13 cellular contexts compared by ENCODE assay signal in genomic region chr10:11454958-11455566, GRCh38.
DNase-seq lines count a peak whose midpoint lies in the region; ATAC-seq and TF ChIP-seq lines count a peak whose summit lies in the region.
"Had no signal": no experiment of that assay in that cellular context is flagged by ENCODE, and none has a peak within 500 bp of the region (broad histone marks: within the 10 kb centered on the region; RNA-seq: fewer than 3 reads in every experiment).

No MANE protein-coding gene starts in this region.

- peak; percentile 33 for ATAC-seq in T-helper 17 cell

- H3K36me3 Mint-ChIP-seq in T-helper 17 cell (ENCODE audit: low read depth) (no peaks in the 10 kb centered on the region), glutamatergic neuron (ENCODE audit: unreplicated experiment) (peaks cover 5% of the 10 kb centered on the region)
- H3K36me3 Mint-ChIP-seq: activated naive CD4-positive, alpha-beta T cell treated with anti-CD3 and anti-CD28 coated beads, Interleukin-2, amount 50 U/mL, for 24 hours had no signal

- no peaks in the 10 kb centered on the region for H3K27me3 Mint-ChIP-seq in T-helper 17 cell
- H3K27me3 Mint-ChIP-seq in glutamatergic neuron (ENCODE audit: unreplicated experiment) = peaks cover 2% of the 10 kb centered on the region
- H3K27me3 Mint-ChIP-seq: activated naive CD4-positive, alpha-beta T cell treated with anti-CD3 and anti-CD28 coated beads, Interleukin-2, amount 50 U/mL, for 24 hours had no signal

- no peak overlapping the region for H3K4me3 Mint-ChIP-seq in T-helper 17 cell
- H3K4me3 Mint-ChIP-seq in glutamatergic neuron (ENCODE audit: unreplicated experiment) = no peak overlapping the region
- H3K4me3 Mint-ChIP-seq: activated naive CD4-positive, alpha-beta T cell treated with anti-CD3 and anti-CD28 coated beads, Interleukin-2, amount 50 U/mL, for 24 hours; central memory CD8-positive, alpha-beta T cell had no signal

- H3K27ac Mint-ChIP-seq in T-helper 17 cell (no peak overlapping the region), glutamatergic neuron (ENCODE audit: unreplicated experiment) (no peak overlapping the region)
- H3K27ac Mint-ChIP-seq: activated naive CD4-positive, alpha-beta T cell treated with anti-CD3 and anti-CD28 coated beads, Interleukin-2, amount 50 U/mL, for 24 hours had no signal

- H3K4me1 Mint-ChIP-seq in T-helper 17 cell = peaks cover 8% of the 10 kb centered on the region
- no peaks in the 10 kb centered on the region for H3K4me1 Mint-ChIP-seq in glutamatergic neuron (ENCODE audit: low read depth, unreplicated experiment)
- H3K4me1 Mint-ChIP-seq: central memory CD8-positive, alpha-beta T cell had no signal

- H3K9me3 ChIP-seq in T-helper 17 cell (ENCODE audit: control insufficient read depth, low read length, poor library complexity, severe bottlenecking) = no peaks in the 10 kb centered on the region

- peaks cover 1% of the 10 kb centered on the region for H3K9me3 Mint-ChIP-seq in glutamatergic neuron (ENCODE audit: unreplicated experiment)
- H3K9me3 Mint-ChIP-seq: activated naive CD4-positive, alpha-beta T cell treated with anti-CD3 and anti-CD28 coated beads, Interleukin-2, amount 50 U/mL, for 24 hours; central memory CD8-positive, alpha-beta T cell had no signal

- H3K27ac ChIP-seq in 22Rv1 = no peak overlapping the region

- DNase-seq in T-helper 17 cell (no peak), glutamatergic neuron (no peak), NCI-H2029 treated with DMSO at 0.1 percent for 48 hours (lab: John Stamatoyannopoulos, UW) (no peak), midbrain (lab: John Stamatoyannopoulos, UW) (no peak), HCEC 1CT (no peak)
- no peak for DNase-seq in activated naive CD4-positive, alpha-beta T cell (lab: John Stamatoyannopoulos, UW)
- DNase-seq: NCI-H748 treated with DMSO at 0.1 percent for 48 hours; SHP77; stimulated activated CD8-positive, alpha-beta memory T cell treated with anti-CD3 and anti-CD28 coated beads, Interleukin-4, amount 100 ng/mL, for 48 hours had no signal

- peak; percentile 15; the same call in 1 of the 2 replicates for TF ChIP-seq CTCF in 22Rv1 (IDR thresholded peaks at IDR 0.05)
- peak; percentile 35; the same call in 1 of the 2 replicates for TF ChIP-seq CTCF in GM12874 (IDR thresholded peaks at IDR 0.05; ENCODE audit: insufficient read depth, low read depth, low read length)
- peak; percentile 22 for TF ChIP-seq CTCF in glutamatergic neuron (IDR thresholded peaks at IDR 0.05; ENCODE audit: partially characterized antibody, unreplicated experiment)
